Comparison of ENCODE assay signal across 1 cellular context in the genomic region with DNA sequence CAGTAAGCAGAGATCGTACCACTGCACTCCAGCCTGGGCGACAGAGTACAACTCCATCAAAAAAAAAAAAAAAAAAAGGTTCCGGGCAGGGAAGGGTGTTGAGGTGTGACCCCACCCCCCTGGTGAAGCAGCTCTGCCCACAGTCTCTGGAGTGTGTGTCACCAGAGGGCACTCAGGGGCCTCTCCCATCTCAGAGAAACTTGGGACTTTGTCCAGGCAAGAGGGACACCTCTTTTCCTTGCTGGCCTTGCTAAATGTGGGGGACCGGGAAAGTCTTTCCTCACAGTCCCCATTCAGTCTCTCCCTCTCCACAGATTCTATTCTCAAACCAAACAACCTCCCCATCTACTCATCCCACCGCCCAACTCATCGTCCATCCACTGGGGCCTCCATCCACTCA.
TF ChIP-seq lines count a peak whose summit lies in the region.

No MANE protein-coding gene starts in this region.

TF ChIP-seq in Ishikawa, 13 proteins besides CTCF, POLR2A, EP300 and RAD21:
- no peak for TF ChIP-seq TEAD4 (IDR thresholded peaks at IDR 0.05)
- no peak for TF ChIP-seq YY1 (IDR thresholded peaks at IDR 0.05; ENCODE audit: low read depth)
